ENCODE assay signal across 9 cellular contexts in the genomic region with DNA sequence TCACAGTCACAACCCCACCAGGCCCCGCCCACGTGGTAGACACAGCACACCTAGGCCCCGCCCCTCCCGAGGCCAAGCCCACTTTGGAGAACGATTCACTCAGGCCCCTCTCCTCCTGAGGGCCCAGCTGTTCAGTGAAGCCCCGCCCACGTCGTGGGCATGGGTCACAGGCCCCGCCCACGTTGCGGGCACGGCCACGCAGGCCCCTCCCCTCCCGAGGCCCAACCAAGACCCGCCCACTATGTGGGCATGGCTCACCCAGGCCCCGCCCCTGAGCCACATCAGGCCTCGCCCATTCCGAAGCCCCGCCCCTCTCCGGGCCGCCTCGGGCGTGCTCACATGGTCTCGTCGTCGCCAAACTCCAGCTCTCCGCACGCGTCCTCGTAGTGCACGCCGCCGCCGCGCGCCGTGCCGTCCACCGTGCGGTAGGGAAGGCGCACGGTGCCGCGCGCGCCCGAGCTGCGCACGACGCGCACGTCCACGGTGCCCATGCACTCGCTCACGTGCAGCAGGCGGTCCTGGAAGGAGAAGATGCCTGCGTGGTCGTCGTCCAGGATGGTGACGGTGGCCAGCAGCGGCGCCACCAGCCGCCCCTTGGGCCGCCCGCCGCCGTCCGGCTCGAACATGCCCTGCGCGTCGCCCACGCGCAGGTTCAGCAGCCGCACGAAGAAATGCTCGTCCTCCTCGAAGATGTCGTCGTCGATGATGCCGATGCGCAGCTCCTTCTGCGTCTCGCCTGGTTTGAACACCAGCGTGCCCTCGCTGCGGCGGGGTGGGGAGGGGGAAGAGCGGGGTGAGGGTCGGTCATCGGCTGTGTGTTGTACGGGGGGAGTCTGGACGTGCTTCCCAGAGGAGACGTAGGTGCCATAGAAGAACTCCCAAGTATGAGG. TPM values are rescaled to one million over a fixed set of nuclear protein-coding genes. Genes with fewer than 3 reads are reported as not detected.
DNase-seq lines count a peak whose midpoint lies in the region; ATAC-seq, FAIRE-seq and TF ChIP-seq lines count a peak whose summit lies in the region.
"Had no signal": no experiment of that assay in that cellular context is flagged by ENCODE, and none has a peak within 500 bp of the region (broad histone marks: within the 10 kb centered on the region; RNA-seq: fewer than 3 reads in every experiment).

No MANE protein-coding gene starts in this region.

- peaks cover 11% of the 10 kb centered on the region for H3K4me1 ChIP-seq in ES-I3 (ENCODE audit: insufficient read depth, low read length)
- peaks cover 2% of the 10 kb centered on the region for H3K4me1 ChIP-seq in NT2/D1 (ENCODE audit: insufficient read depth, insufficient read length)
- H3K4me1 ChIP-seq in gastroesophageal sphincter = peaks cover 0 to 31% (median 12%) of the 10 kb centered on the region in 3 donors
- H3K4me1 ChIP-seq in pancreas = no peaks in the 10 kb centered on the region

- peak overlapping the region; percentile 65 for H3K4me3 ChIP-seq in NT2/D1 (ENCODE audit: insufficient read length, low read depth)
- peak overlapping the region in 1 of 2 donors; percentile 11 for H3K4me3 ChIP-seq in gastroesophageal sphincter
- no peak overlapping the region for H3K4me3 ChIP-seq in pancreas

- ATAC-seq in gastroesophageal sphincter = peak; percentile 39
- ATAC-seq in pancreas = peak in 3 of 4 donors; percentile 33 to 61 (median 52)
- no peak for ATAC-seq in HG03108 (IDR thresholded peaks at IDR 0.05; ENCODE audit: unreplicated experiment)
- no peak for ATAC-seq in GM19463 (IDR thresholded peaks at IDR 0.05; ENCODE audit: unreplicated experiment)

- no peak for FAIRE-seq in pancreas (lab: Jason Lieb, UNC)

- no peaks in the 10 kb centered on the region for H3K9me3 ChIP-seq in ES-I3 (ENCODE audit: control insufficient read depth, insufficient read depth, low read length)
- no peaks in the 10 kb centered on the region for H3K9me3 ChIP-seq in NT2/D1 (ENCODE audit: insufficient read depth, low read length)
- H3K9me3 ChIP-seq in gastroesophageal sphincter = no peaks in the 10 kb centered on the region
- H3K9me3 ChIP-seq in pancreas = no peaks in the 10 kb centered on the region

- H3K27me3 ChIP-seq in NT2/D1 (ENCODE audit: insufficient read depth, insufficient read length) = peaks cover 17% of the 10 kb centered on the region
- H3K27me3 ChIP-seq in gastroesophageal sphincter = peaks cover 66% of the 10 kb centered on the region
- H3K27me3 ChIP-seq in pancreas = no peaks in the 10 kb centered on the region

- no peak for TF ChIP-seq EP300 in gastroesophageal sphincter (IDR thresholded peaks at IDR 0.05)

- intact Hi-C loops in pancreas (cut with DNase I) = loop anchor here in 1 of 3 donors (10.0 kb wide), 1 partner anchor 247 kb away; no protein-coding TSS in a partner anchor

- no peak for TF ChIP-seq POLR2A in gastroesophageal sphincter (IDR thresholded peaks at IDR 0.05)

- 0 to 40% methylated on average over 1 to 2 of the region's 95 CpGs for WGBS in gastroesophageal sphincter (ENCODE audit: low coverage in 1 of 2), 2 donors
- WGBS in pancreas, 2 donors = 39 to 41% methylated on average over 89 to 95 of the region's 95 CpGs

- peak overlapping the region; percentile 74 for H3K9ac ChIP-seq in ES-I3 (ENCODE audit: low read depth, low read length)
- H3K9ac ChIP-seq in NT2/D1 (ENCODE audit: insufficient read length, low read depth) = peak overlapping the region; percentile 80

- H3K36me3 ChIP-seq in ES-I3 (ENCODE audit: insufficient read depth, low read length) = no peaks in the 10 kb centered on the region
- H3K36me3 ChIP-seq in NT2/D1 (ENCODE audit: insufficient read depth, insufficient read length, low read length) = no peaks in the 10 kb centered on the region
- peaks cover 0 to 10% of the 10 kb centered on the region in 2 donors for H3K36me3 ChIP-seq in gastroesophageal sphincter
- H3K36me3 ChIP-seq in pancreas = no peaks in the 10 kb centered on the region

- DNase-seq in NT2/D1 (ENCODE audit: low read depth, low spot score) = peak; percentile 84
- peak; percentile 32 for DNase-seq in activated gamma-delta T cell (lab: John Stamatoyannopoulos, UW)
- DNase-seq in pancreas = peak in 3 of 6 donors; percentile 54 to 68 (median 66)
- no peak for DNase-seq in Kasumi-1 (lab: John Stamatoyannopoulos, UW)

- H3K27ac ChIP-seq in gastroesophageal sphincter (no peak overlapping the region), pancreas (no peak overlapping the region)

- TF ChIP-seq CTCF in gastroesophageal sphincter (IDR thresholded peaks at IDR 0.05) (no peak), pancreas (IDR thresholded peaks at IDR 0.05) (no peak)

RNA-seq across cellular contexts. Expression of a gene that starts 24.0 kb away (rescaled TPM):
- total RNA-seq in gastroesophageal sphincter = 10 to 100 TPM in 1 of 4 donors, 1 to 10 TPM in 3; 6.5 to 19.9 (median 9.5) TPM
- total RNA-seq in pancreas = 1 to 10 TPM; 4.5 to 8.3 (median 6.7) TPM
- polyA plus RNA-seq in pancreas = 1 to 10 TPM; 2.6 to 4.8 TPM
- total RNA-seq: HT1080 had no signal

RNA-seq across cellular contexts. Expression of a gene that starts 28.4 kb away (rescaled TPM):
- total RNA-seq in gastroesophageal sphincter (10 to 100 TPM; 23.5 to 37.2 (median 30.3) TPM), pancreas (1 to 10 TPM in 4 of 6 donors, under 1 TPM in 2; 0.91 to 4.1 (median 2.1) TPM)
- 10 to 100 TPM; 16.0 to 28.5 TPM for polyA plus RNA-seq in pancreas

RNA-seq across cellular contexts. Expression of a gene that starts 36.3 kb away (rescaled TPM):
- total RNA-seq in gastroesophageal sphincter (1 to 10 TPM; 2.4 to 4.3 (median 3.4) TPM), pancreas (10 to 100 TPM in 1 of 6 donors, 1 to 10 TPM in 5; 3.0 to 10.7 (median 5.1) TPM)
- polyA plus RNA-seq in pancreas = 10 to 100 TPM; 52.5 to 53.3 TPM

Comparison
In these comparisons a context has a peak if more than half of its experiments do, and no peak if none do; other contexts are left out.
1. DNase-seq: peak in NT2/D1 (single experiment) and activated gamma-delta T cell (single experiment); none in Kasumi-1 (0 of 2).
2. ATAC-seq: peak in gastroesophageal sphincter (single experiment) and pancreas (3 of 4); none in HG03108 (single experiment) and GM19463 (single experiment).
3. RNA of a gene that starts 28.4 kb away (total RNA-seq): 23.5 to 37.2 TPM in gastroesophageal sphincter; 0.91 to 4.1 TPM in pancreas; every median in the first group is over 4 times any median in the second.